8 cellular contexts compared by ENCODE assay signal in genomic region chr16:69339289-69340094, GRCh38. TPM values are rescaled to one million over a fixed set of nuclear protein-coding genes. Genes with fewer than 3 reads are reported as not detected.
DNase-seq lines count a peak whose midpoint lies in the region; ATAC-seq and TF ChIP-seq lines count a peak whose summit lies in the region.

Gene COG8, minus strand, starts transcription at chr16:69339564. Its CDS starts 12 bp downstream, at chr16:69339552.
Gene NIP7, plus strand, starts transcription at chr16:69339772. Its CDS starts 58 bp downstream, at chr16:69339830.

- peak; percentile 7 to 35 for TF ChIP-seq POLR2A in suprapubic skin (IDR thresholded peaks at IDR 0.05)

- H3K36me3 ChIP-seq in suprapubic skin, result peaks cover 34% of the 10 kb centered on the region

- peaks cover 36% of the 10 kb centered on the region for H3K4me1 ChIP-seq in suprapubic skin

- H3K9me3 Mint-ChIP-seq in activated naive CD4-positive, alpha-beta T cell treated with anti-CD3 and anti-CD28 coated beads, Interleukin-2, amount 50 U/mL, for 24 hours, result no peaks in the 10 kb centered on the region

- no peaks in the 10 kb centered on the region for H3K27me3 Mint-ChIP-seq in activated naive CD4-positive, alpha-beta T cell treated with anti-CD3 and anti-CD28 coated beads, Interleukin-2, amount 50 U/mL, for 24 hours

- under 1% methylated on average over 39 of the region's 77 CpGs for WGBS in suprapubic skin

- no peak for TF ChIP-seq EP300 in suprapubic skin (IDR thresholded peaks at IDR 0.05)

- peaks cover 22% of the 10 kb centered on the region for H3K36me3 Mint-ChIP-seq in activated naive CD4-positive, alpha-beta T cell treated with anti-CD3 and anti-CD28 coated beads, Interleukin-2, amount 50 U/mL, for 24 hours

- DNase-seq in GM10266 (ENCODE audit: extremely low spot score), result peak; percentile 96
- DNase-seq in NCI-H1092 (lab: John Stamatoyannopoulos, UW), result peak; percentile 98
- DNase-seq in globus pallidus (ENCODE audit: low spot score), result peak; percentile 98
- peak; percentile 67 to 98 (median 93) for DNase-seq in nucleus accumbens (lab: John Stamatoyannopoulos, UW)
- peak; percentile 96 to 97 for DNase-seq in suprapubic skin (ENCODE audit: low spot score in 2 of 2)

- H3K27ac Mint-ChIP-seq in activated naive CD4-positive, alpha-beta T cell treated with anti-CD3 and anti-CD28 coated beads, Interleukin-2, amount 50 U/mL, for 24 hours, result peak within 1 kb of the TSS; percentile 96

- peak within 1 kb of the TSS; percentile 92 for H3K27ac ChIP-seq in suprapubic skin

- H3K9me3 ChIP-seq in suprapubic skin, result no peaks in the 10 kb centered on the region

- peak within 1 kb of the TSS; percentile 98 for H3K4me3 Mint-ChIP-seq in activated naive CD4-positive, alpha-beta T cell treated with anti-CD3 and anti-CD28 coated beads, Interleukin-2, amount 50 U/mL, for 24 hours

- peak within 1 kb of the TSS; percentile 93 for H3K4me3 ChIP-seq in suprapubic skin

- ATAC-seq in HG02588 (IDR thresholded peaks at IDR 0.05; ENCODE audit: unreplicated experiment), result peak; percentile 90
- ATAC-seq in SK-N-SH treated with all-trans-retinoic acid at 6 μM for 48 hours, result peak; percentile 99

- no peaks in the 10 kb centered on the region for H3K27me3 ChIP-seq in suprapubic skin

- H3K4me1 Mint-ChIP-seq in activated naive CD4-positive, alpha-beta T cell treated with anti-CD3 and anti-CD28 coated beads, Interleukin-2, amount 50 U/mL, for 24 hours, result peaks cover 50% of the 10 kb centered on the region

- TF ChIP-seq CTCF in GM10266 (IDR thresholded peaks at IDR 0.05; ENCODE audit: control insufficient read depth, insufficient read depth, low read depth, missing control alignments) (peak; percentile 90), suprapubic skin (IDR thresholded peaks at IDR 0.05) (peak; percentile 81 to 92)

TF ChIP-seq in SK-N-SH treated with all-trans-retinoic acid at 6 μM for 48 hours, 23 proteins besides CTCF, POLR2A, EP300 and RAD21:
- TF ChIP-seq RARB (CRISPR knock-in tag; IDR thresholded peaks at IDR 0.05) (no peak), ARNTL (CRISPR knock-in tag; IDR thresholded peaks at IDR 0.05; ENCODE audit: borderline replicate concordance, low read depth) (no peak), PPARA (CRISPR knock-in tag; IDR thresholded peaks at IDR 0.05; ENCODE audit: borderline replicate concordance) (no peak), ZNF70 (CRISPR knock-in tag; IDR thresholded peaks at IDR 0.05) (no peak), ZNF8 (CRISPR knock-in tag; IDR thresholded peaks at IDR 0.05) (no peak), ZFP30 (CRISPR knock-in tag; IDR thresholded peaks at IDR 0.05) (no peak), TCF4 (CRISPR knock-in tag; IDR thresholded peaks at IDR 0.05; ENCODE audit: borderline replicate concordance) (no peak), CSDC2 (CRISPR knock-in tag; IDR thresholded peaks at IDR 0.05) (no peak), CREB5 (CRISPR knock-in tag; IDR thresholded peaks at IDR 0.05; ENCODE audit: low read depth) (no peak), ZFP3 (CRISPR knock-in tag; IDR thresholded peaks at IDR 0.05) (no peak), BACH2 (CRISPR knock-in tag; IDR thresholded peaks at IDR 0.05; ENCODE audit: borderline replicate concordance) (no peak), TOX (CRISPR knock-in tag; IDR thresholded peaks at IDR 0.05; ENCODE audit: borderline replicate concordance) (no peak), PATZ1 (CRISPR knock-in tag; IDR thresholded peaks at IDR 0.05; ENCODE audit: borderline replicate concordance) (no peak), SNAI2 (CRISPR knock-in tag; IDR thresholded peaks at IDR 0.05) (no peak), ZNF565 (CRISPR knock-in tag; conservative IDR thresholded peaks at IDR 0.05; ENCODE audit: low read depth) (no peak)

RNA-seq across cellular contexts. Expression of gene COG8, which starts in this region (rescaled TPM):
- total RNA-seq in suprapubic skin, result 10 to 100 TPM; 45.3 to 70.4 (median 57.0) TPM

RNA-seq across cellular contexts. Expression of gene NIP7, which starts in this region (rescaled TPM):
- total RNA-seq in suprapubic skin, result 10 to 100 TPM in 3 of 4 donors, 1 to 10 TPM in 1; 9.8 to 24.0 (median 19.7) TPM

Comparison
In these comparisons a context has a peak if more than half of its experiments do, and no peak if none do; other contexts are left out.
1. Peak in every context shown above with its lines: DNase-seq, ATAC-seq, H3K4me3 ChIP-seq and H3K27ac ChIP-seq.